In genomic region chr17:47914296-47914948, GRCh38 we compare ENCODE assay signal across 23 cellular contexts. TPM values are rescaled to one million over a fixed set of nuclear protein-coding genes. Genes with fewer than 3 reads are reported as not detected.
DNase-seq lines count a peak whose midpoint lies in the region; ATAC-seq, FAIRE-seq and TF ChIP-seq lines count a peak whose summit lies in the region.
"Had no signal": no experiment of that assay in that cellular context is flagged by ENCODE, and none has a peak within 500 bp of the region (broad histone marks: within the 10 kb centered on the region; RNA-seq: fewer than 3 reads in every experiment).

No MANE protein-coding gene starts in this region.

- no peak for TF ChIP-seq CTCF in nephron progenitor cell (IDR thresholded peaks at IDR 0.05)

- peak; percentile 47 for DNase-seq in G401 (ENCODE audit: low spot score)
- no peak for DNase-seq in T-helper 17 cell
- no peak for DNase-seq in Right ventricle myocardium superior
- DNase-seq in nephron progenitor cell: no peak
- DNase-seq in RCC 7860 (ENCODE audit: low spot score): no peak
- no peak for DNase-seq in MG63
- DNase-seq in NCI-H1694 (lab: John Stamatoyannopoulos, UW): no peak
- DNase-seq: activated naive CD4-positive, alpha-beta T cell; Calu3; colonic mucosa; GDM1; Karpas-422; NCI-H1105; NCI-H2081 treated with DMSO at 0.1 percent for 48 hours; nucleus accumbens; right lobe of liver; SHP77 treated with DMSO at 0.1 percent for 48 hours; upper lobe of left lung had no signal

- H3K4me1 Mint-ChIP-seq in T-helper 17 cell (peaks cover 33% of the 10 kb centered on the region), nephron progenitor cell (peaks cover 8% of the 10 kb centered on the region)

- H3K27me3 Mint-ChIP-seq in T-helper 17 cell (no peaks in the 10 kb centered on the region), nephron progenitor cell (ENCODE audit: low read depth, poor library complexity) (peaks cover 4% of the 10 kb centered on the region)

- in situ Hi-C loops in G401 (cut with HindIII; ENCODE audit: low sequenced_read_pairs): no loop called here

- peaks cover 19% of the 10 kb centered on the region for H3K36me3 ChIP-seq in MG63
- H3K36me3 ChIP-seq: colonic mucosa, right lobe of liver had no signal

- H3K4me3 Mint-ChIP-seq in T-helper 17 cell: no peak overlapping the region
- no peak overlapping the region for H3K4me3 Mint-ChIP-seq in nephron progenitor cell

- H3K9me3 Mint-ChIP-seq in nephron progenitor cell: no peaks in the 10 kb centered on the region

- ATAC-seq in T-helper 17 cell: no peak
- peak; percentile 64 for ATAC-seq in Right ventricle myocardium superior (ENCODE audit: poor library complexity)
- ATAC-seq: right lobe of liver had no signal

- H3K9me3 ChIP-seq in T-helper 17 cell (ENCODE audit: control insufficient read depth, low read length, poor library complexity, severe bottlenecking) (no peaks in the 10 kb centered on the region), MG63 (no peaks in the 10 kb centered on the region)
- H3K9me3 ChIP-seq: colonic mucosa, right lobe of liver, upper lobe of left lung had no signal

- no peak overlapping the region for H3K4me3 ChIP-seq in MG63
- H3K4me3 ChIP-seq: colonic mucosa, right lobe of liver, upper lobe of left lung had no signal

- intact Hi-C loops in Right ventricle myocardium superior (cut with DNase I): no loop called here

- H3K27ac Mint-ChIP-seq in T-helper 17 cell (peak overlapping the region; percentile 68), nephron progenitor cell (peak overlapping the region; percentile 53)

- H3K27me3 ChIP-seq in MG63: no peaks in the 10 kb centered on the region
- H3K27me3 ChIP-seq: colonic mucosa, right lobe of liver, upper lobe of left lung had no signal

- H3K36me3 Mint-ChIP-seq in T-helper 17 cell (ENCODE audit: low read depth): peaks cover 7% of the 10 kb centered on the region
- peaks cover 38% of the 10 kb centered on the region for H3K36me3 Mint-ChIP-seq in nephron progenitor cell (ENCODE audit: low read depth)

- no peak for FAIRE-seq in RCC 7860 (lab: Jason Lieb, UNC)
- FAIRE-seq: endothelial cell of umbilical vein, H1 had no signal

RNA-seq across cellular contexts. Expression of gene SP2, which starts 18.4 kb away (rescaled TPM):
- total RNA-seq in G401 (2014; rRNA removed; shearing (Covaris generic)): 0.68 and 0.71 TPM in 2 replicates
- total RNA-seq in T-helper 17 cell (10 to 100 TPM; 28.2 to 33.2 TPM), Right ventricle myocardium superior (12.4 TPM)
- total RNA-seq in MG63 (2014; rRNA removed; shearing (Covaris generic); ENCODE audit: low replicate concordance): 0.81 and 2.3 TPM in 2 replicates

RNA-seq across cellular contexts. Expression of gene PNPO, which starts 26.9 kb away (rescaled TPM):
- 50.2 and 90.7 TPM in 2 replicates for total RNA-seq in G401 (2014; rRNA removed; shearing (Covaris generic))
- total RNA-seq in T-helper 17 cell: 10 to 100 TPM in 1 of 2 donors, 1 to 10 TPM in 1; 7.1 to 10.5 TPM
- total RNA-seq in Right ventricle myocardium superior: 28.2 TPM
- 41.4 and 89.7 TPM in 2 replicates for total RNA-seq in MG63 (2014; rRNA removed; shearing (Covaris generic); ENCODE audit: low replicate concordance)

RNA-seq across cellular contexts. Expression of gene PRR15L, which starts 43.3 kb away (rescaled TPM):
- total RNA-seq in G401 (2014; rRNA removed; shearing (Covaris generic)): not detected in 2 replicates
- total RNA-seq in T-helper 17 cell: not detected
- not detected for total RNA-seq in Right ventricle myocardium superior
- total RNA-seq in MG63 (2014; rRNA removed; shearing (Covaris generic); ENCODE audit: low replicate concordance): not detected in 2 replicates
- total RNA-seq: endothelial cell of umbilical vein, fibroblast of villous mesenchyme, HT1080, NCI-H460 had no signal

RNA-seq across cellular contexts. Expression of gene CDK5RAP3, which starts 56.5 kb away (rescaled TPM):
- total RNA-seq in G401 (2014; rRNA removed; shearing (Covaris generic)): 101 and 129 TPM in 2 replicates
- total RNA-seq in T-helper 17 cell (100 to 1,000 TPM; 228 to 231 TPM), Right ventricle myocardium superior (50.3 TPM)
- 53.3 and 59.4 TPM in 2 replicates for total RNA-seq in MG63 (2014; rRNA removed; shearing (Covaris generic); ENCODE audit: low replicate concordance)
